18 cellular contexts compared by ENCODE assay signal in genomic region chr19:12112238-12112637, GRCh38. TPM values are rescaled to one million over a fixed set of nuclear protein-coding genes. Genes with fewer than 3 reads are reported as not detected.
DNase-seq lines count a peak whose midpoint lies in the region; ATAC-seq and TF ChIP-seq lines count a peak whose summit lies in the region.
"Had no signal": no experiment of that assay in that cellular context is flagged by ENCODE, and none has a peak within 500 bp of the region (broad histone marks: within the 10 kb centered on the region; RNA-seq: fewer than 3 reads in every experiment).

No MANE protein-coding gene starts in this region.

- peaks cover 10% of the 10 kb centered on the region for H3K79me2 ChIP-seq in neural progenitor cell (ENCODE audit: low read depth)

- no peak overlapping the region for H3K4me3 Mint-ChIP-seq in activated T-cell treated with anti-CD3 and anti-CD28 coated beads, Interleukin-2, amount 50 U/mL, for 24 hours
- H3K4me3 Mint-ChIP-seq in activated naive CD8-positive, alpha-beta T cell treated with anti-CD3 and anti-CD28 coated beads, Interleukin-2, amount 50 U/mL, for 24 hours: no peak overlapping the region
- H3K4me3 Mint-ChIP-seq in neural progenitor cell: no peak overlapping the region
- no peak overlapping the region for H3K4me3 Mint-ChIP-seq in mesothelial cell of epicardium

- H3K4me2 ChIP-seq in neural progenitor cell: no peak overlapping the region
- H3K4me2 ChIP-seq: BLaER1 treated with 17β-estradiol and CSF1 and Interleukin-3, amounts not matched to agents 10 nM and 100 nM had no signal

- H3K27ac Mint-ChIP-seq in activated T-cell treated with anti-CD3 and anti-CD28 coated beads, Interleukin-2, amount 50 U/mL, for 24 hours: peak overlapping the region; percentile 37
- peak overlapping the region; percentile 49 for H3K27ac Mint-ChIP-seq in activated naive CD8-positive, alpha-beta T cell treated with anti-CD3 and anti-CD28 coated beads, Interleukin-2, amount 50 U/mL, for 24 hours
- no peak overlapping the region for H3K27ac Mint-ChIP-seq in neural progenitor cell
- H3K27ac Mint-ChIP-seq in mesothelial cell of epicardium: no peak overlapping the region

- H3K36me3 ChIP-seq in neural progenitor cell (peaks cover 52% of the 10 kb centered on the region), tibial nerve (peaks cover 0 to 82% (median 3%) of the 10 kb centered on the region in 3 donors)

- TF ChIP-seq POLR2A in tibial nerve (IDR thresholded peaks at IDR 0.05): no peak

- H3F3A ChIP-seq in neural progenitor cell (ENCODE audit: low read depth): peaks cover 4% of the 10 kb centered on the region

- TF ChIP-seq EP300 in tibial nerve (IDR thresholded peaks at IDR 0.05): no peak

- H3K9me3 ChIP-seq in neural progenitor cell (ENCODE audit: low read depth) (peaks cover 54% of the 10 kb centered on the region), tibial nerve (peaks cover 0 to 71% (median 13%) of the 10 kb centered on the region in 4 donors)

- H3K9ac ChIP-seq in neural progenitor cell: no peak overlapping the region
- H3K9ac ChIP-seq: BLaER1 treated with 17β-estradiol and CSF1 and Interleukin-3, amounts not matched to agents 10 nM and 100 nM had no signal

- H3K4me1 ChIP-seq in neural progenitor cell: no peaks in the 10 kb centered on the region
- no peaks in the 10 kb centered on the region for H3K4me1 ChIP-seq in tibial nerve
- H3K4me1 ChIP-seq: BLaER1 treated with 17β-estradiol and CSF1 and Interleukin-3, amounts not matched to agents 10 nM and 100 nM had no signal

- ATAC-seq in activated naive CD8-positive, alpha-beta T cell treated with anti-CD3 and anti-CD28 coated beads, Interleukin-2, amount 50 U/mL, for 24 hours: no peak
- ATAC-seq: GM12878 had no signal

- no peak overlapping the region for H2AFZ ChIP-seq in neural progenitor cell (replicated peaks)

- no peak for TF ChIP-seq CTCF in neural progenitor cell (IDR thresholded peaks at IDR 0.05)
- TF ChIP-seq CTCF in mesothelial cell of epicardium (IDR thresholded peaks at IDR 0.05; ENCODE audit: unreplicated experiment): no peak
- no peak for TF ChIP-seq CTCF in tibial nerve (IDR thresholded peaks at IDR 0.05)

- peak overlapping the region; percentile 8 for H3K4me3 ChIP-seq in neural progenitor cell
- H3K4me3 ChIP-seq in tibial nerve: no peak overlapping the region
- H3K4me3 ChIP-seq: GM12878 had no signal

- no peaks in the 10 kb centered on the region for H3K27me3 Mint-ChIP-seq in activated T-cell treated with anti-CD3 and anti-CD28 coated beads, Interleukin-2, amount 50 U/mL, for 24 hours
- no peaks in the 10 kb centered on the region for H3K27me3 Mint-ChIP-seq in activated naive CD8-positive, alpha-beta T cell treated with anti-CD3 and anti-CD28 coated beads, Interleukin-2, amount 50 U/mL, for 24 hours
- H3K27me3 Mint-ChIP-seq in neural progenitor cell (ENCODE audit: insufficient read depth, low read depth) (no peaks in the 10 kb centered on the region), mesothelial cell of epicardium (ENCODE audit: low read depth) (no peaks in the 10 kb centered on the region)

- H3K36me3 Mint-ChIP-seq in activated T-cell treated with anti-CD3 and anti-CD28 coated beads, Interleukin-2, amount 50 U/mL, for 24 hours (ENCODE audit: low read depth): peaks cover 43% of the 10 kb centered on the region
- H3K36me3 Mint-ChIP-seq in activated naive CD8-positive, alpha-beta T cell treated with anti-CD3 and anti-CD28 coated beads, Interleukin-2, amount 50 U/mL, for 24 hours (ENCODE audit: low read depth): peaks cover 54% of the 10 kb centered on the region
- peaks cover 46% of the 10 kb centered on the region for H3K36me3 Mint-ChIP-seq in neural progenitor cell
- peaks cover 62% of the 10 kb centered on the region for H3K36me3 Mint-ChIP-seq in mesothelial cell of epicardium

- H3K27ac ChIP-seq in neural progenitor cell: no peak overlapping the region
- H3K27ac ChIP-seq in tibial nerve: no peak overlapping the region
- H3K27ac ChIP-seq: BLaER1 treated with 17β-estradiol and CSF1 and Interleukin-3, amounts not matched to agents 10 nM and 100 nM; HL-60 had no signal

- no peaks in the 10 kb centered on the region for H4K20me1 ChIP-seq in neural progenitor cell (ENCODE audit: low read depth)
- H4K20me1 ChIP-seq: BLaER1 treated with 17β-estradiol and CSF1 and Interleukin-3, amounts not matched to agents 10 nM and 100 nM had no signal

- peaks cover 22% of the 10 kb centered on the region for H3K4me1 Mint-ChIP-seq in activated T-cell treated with anti-CD3 and anti-CD28 coated beads, Interleukin-2, amount 50 U/mL, for 24 hours (ENCODE audit: low read depth)
- H3K4me1 Mint-ChIP-seq in activated naive CD8-positive, alpha-beta T cell treated with anti-CD3 and anti-CD28 coated beads, Interleukin-2, amount 50 U/mL, for 24 hours: peaks cover 21% of the 10 kb centered on the region
- H3K4me1 Mint-ChIP-seq in neural progenitor cell (no peaks in the 10 kb centered on the region), mesothelial cell of epicardium (no peaks in the 10 kb centered on the region)

- WGBS in tibial nerve, 2 donors: 80 to 90% methylated on average over 3 of the region's 3 CpGs

- peaks cover 5% of the 10 kb centered on the region for H3K27me3 ChIP-seq in neural progenitor cell
- H3K27me3 ChIP-seq in tibial nerve: no peaks in the 10 kb centered on the region
- H3K27me3 ChIP-seq: BLaER1 treated with 17β-estradiol and CSF1 and Interleukin-3, amounts not matched to agents 10 nM and 100 nM had no signal

- peaks cover 27% of the 10 kb centered on the region for H3K9me3 Mint-ChIP-seq in activated T-cell treated with anti-CD3 and anti-CD28 coated beads, Interleukin-2, amount 50 U/mL, for 24 hours
- H3K9me3 Mint-ChIP-seq in activated naive CD8-positive, alpha-beta T cell treated with anti-CD3 and anti-CD28 coated beads, Interleukin-2, amount 50 U/mL, for 24 hours: peaks cover 31% of the 10 kb centered on the region
- H3K9me3 Mint-ChIP-seq in neural progenitor cell (peaks cover 62% of the 10 kb centered on the region), mesothelial cell of epicardium (peaks cover 51% of the 10 kb centered on the region)

- no peak for DNase-seq in activated T-cell treated with anti-CD3 and anti-CD28 coated beads, Interleukin-2, amount 50 U/mL, for 24 hours
- no peak for DNase-seq in activated T-cell treated with anti-CD3 and anti-CD28 coated beads for 4 hours
- peak; percentile 48 for DNase-seq in NCI-H226
- no peak for DNase-seq in activated naive CD8-positive, alpha-beta T cell treated with anti-CD3 and anti-CD28 coated beads, Interleukin-2, amount 50 U/mL, for 24 hours
- DNase-seq in neural progenitor cell (ENCODE audit: low spot score): no peak
- DNase-seq in mesothelial cell of epicardium (ENCODE audit: low spot score in 2 of 2, unreplicated experiment in 2 of 2): no peak
- no peak for DNase-seq in iPS-NIHi11 (ENCODE audit: low spot score)
- DNase-seq in tibial nerve (ENCODE audit: low spot score in 2 of 2): no peak
- DNase-seq: DMS79 treated with DMSO at 0.1 percent for 48 hours; GDM1; HCEC 1CT; KG1; NCI-H2081 treated with DMSO at 0.1 percent for 48 hours; NCI-H524 treated with DMSO at 0.1 percent for 48 hours; NK-92 treated with Interleukin-12 subunit alpha and Interleukin-12 subunit beta, amount 100 ng/mL, for 24 hours had no signal

RNA-seq across cellular contexts. Expression of gene ZNF20, which starts 27.9 kb away (rescaled TPM):
- total RNA-seq in neural progenitor cell (ENCODE audit: low replicate concordance) (27.9 and 29.4 TPM in 2 replicates), mesothelial cell of epicardium (8.7 to 11.1 TPM (median 10.6 TPM) in 3 replicates), tibial nerve (10 to 100 TPM in 1 of 4 donors, 1 to 10 TPM in 3; 1.2 to 10.4 (median 5.1) TPM)

RNA-seq across cellular contexts. Expression of gene ZNF625, which starts 44.3 kb away (rescaled TPM):
- total RNA-seq in neural progenitor cell (ENCODE audit: low replicate concordance) (39.8 and 42.9 TPM in 2 replicates), mesothelial cell of epicardium (22.9 to 24.4 TPM (median 23.5 TPM) in 3 replicates), tibial nerve (10 to 100 TPM in 2 of 4 donors, 1 to 10 TPM in 2; 5.0 to 11.6 (median 9.1) TPM)

RNA-seq across cellular contexts. Expression of gene ZNF844, which starts 47.7 kb away (rescaled TPM):
- 16.3 and 16.5 TPM in 2 replicates for total RNA-seq in neural progenitor cell (ENCODE audit: low replicate concordance)
- 13.5 to 15.1 TPM (median 13.5 TPM) in 3 replicates for total RNA-seq in mesothelial cell of epicardium
- 10 to 100 TPM in 3 of 4 donors, 1 to 10 TPM in 1; 9.3 to 16.5 (median 13.7) TPM for total RNA-seq in tibial nerve

RNA-seq across cellular contexts. Expression of gene ZNF136, which starts 50.7 kb away (rescaled TPM):
- total RNA-seq in neural progenitor cell (ENCODE audit: low replicate concordance) (16.7 and 17.8 TPM in 2 replicates), mesothelial cell of epicardium (16.5 to 18.7 TPM (median 17.9 TPM) in 3 replicates), tibial nerve (10 to 100 TPM in 3 of 4 donors, 1 to 10 TPM in 1; 5.1 to 25.8 (median 13.4) TPM)

RNA-seq across cellular contexts. Expression of gene ZNF878, which starts 59.5 kb away (rescaled TPM):
- total RNA-seq in neural progenitor cell (ENCODE audit: low replicate concordance) (2.6 and 3.0 TPM in 2 replicates), mesothelial cell of epicardium (0.22 to 0.68 TPM (median 0.40 TPM) in 3 replicates), tibial nerve (under 1 TPM in 2 of 4 donors, not detected in 2; 0.59 to 0.66 TPM)

Comparison
In these comparisons a context has a peak if more than half of its experiments do, and no peak if none do; other contexts are left out.
1. H3K27ac Mint-ChIP-seq: peak in activated T-cell treated with anti-CD3 and anti-CD28 coated beads, Interleukin-2, amount 50 U/mL, for 24 hours (single experiment) and activated naive CD8-positive, alpha-beta T cell treated with anti-CD3 and anti-CD28 coated beads, Interleukin-2, amount 50 U/mL, for 24 hours (single experiment); none in neural progenitor cell (single experiment) and mesothelial cell of epicardium (single experiment).